8 cellular contexts compared by ENCODE assay signal in the genomic region with DNA sequence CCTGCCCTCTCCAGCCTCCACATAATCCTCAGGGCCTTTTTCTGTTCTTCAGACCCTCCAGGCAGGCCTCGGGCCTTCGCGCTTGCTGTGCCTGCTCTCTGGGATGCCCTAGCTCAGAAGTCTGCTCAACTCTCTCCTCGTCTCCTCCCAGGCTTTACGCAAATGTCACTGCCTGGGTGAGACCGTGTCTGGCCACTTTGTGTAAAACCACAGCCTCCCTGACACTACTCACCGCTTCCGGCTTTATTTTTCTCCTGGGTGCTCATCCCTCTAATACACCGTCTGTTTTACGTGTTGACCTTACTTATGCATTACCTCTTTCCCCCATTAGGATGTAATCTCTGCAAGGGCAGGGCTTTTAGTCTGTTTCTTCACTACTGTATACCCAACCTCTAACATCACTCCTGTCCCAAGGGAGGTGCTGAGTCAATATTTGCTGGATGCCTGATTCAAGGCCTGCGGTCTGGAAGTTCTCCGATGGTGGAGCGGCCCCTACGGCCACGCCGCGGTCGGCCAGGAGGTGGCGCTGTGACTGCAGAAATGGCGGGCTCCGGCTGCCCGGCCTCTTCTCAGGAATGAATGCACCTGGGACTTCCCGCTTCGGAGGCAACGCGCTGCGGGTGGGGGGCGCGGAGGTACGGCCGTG. TPM values are rescaled to one million over a fixed set of nuclear protein-coding genes. Genes with fewer than 3 reads are reported as not detected.
DNase-seq lines count a peak whose midpoint lies in the region; ATAC-seq and TF ChIP-seq lines count a peak whose summit lies in the region.

No MANE protein-coding gene starts in this region.

- peak; percentile 95 for TF ChIP-seq CTCF in NB4 (IDR thresholded peaks at IDR 0.05; ENCODE audit: low read depth, low read length)

- no peaks in the 10 kb centered on the region for H3K9me3 Mint-ChIP-seq in activated naive CD8-positive, alpha-beta T cell treated with anti-CD3 and anti-CD28 coated beads for 36 hours

- peaks cover 11% of the 10 kb centered on the region for H3K27me3 Mint-ChIP-seq in activated naive CD8-positive, alpha-beta T cell treated with anti-CD3 and anti-CD28 coated beads for 36 hours

- no peaks in the 10 kb centered on the region for H3K36me3 Mint-ChIP-seq in activated naive CD8-positive, alpha-beta T cell treated with anti-CD3 and anti-CD28 coated beads for 36 hours

- DNase-seq in AML-193 (lab: John Stamatoyannopoulos, UW) (peak; percentile 59 to 67), NB4 (ENCODE audit: low read depth) (peak; percentile 98), SKM-1 (lab: John Stamatoyannopoulos, UW; ENCODE audit: unreplicated experiment) (peak; percentile 30), Right ventricle myocardium superior (peak; percentile 87), posterior cingulate gyrus (peak; percentile 73 to 98 (median 92)), ureter (ENCODE audit: low spot score) (peak; percentile 88)
- DNase-seq in activated naive CD8-positive, alpha-beta T cell treated with anti-CD3 and anti-CD28 coated beads for 36 hours = peak; percentile 79

- H3K4me1 Mint-ChIP-seq in activated naive CD8-positive, alpha-beta T cell treated with anti-CD3 and anti-CD28 coated beads for 36 hours = no peaks in the 10 kb centered on the region

- intact Hi-C loops in Right ventricle myocardium superior (cut with DNase I) (loop anchor here (5.0 kb wide), 1 partner anchor 626 kb away; no protein-coding TSS in a partner anchor), posterior cingulate gyrus (cut with DNase I) (loop anchor here (1.0 to 5.0 kb wide), 5 partner anchors 53 to 686 kb away; a partner anchor contains a TSS)

- no peak overlapping the region for H3K27ac Mint-ChIP-seq in activated naive CD8-positive, alpha-beta T cell treated with anti-CD3 and anti-CD28 coated beads for 36 hours

- no peak overlapping the region for H3K4me3 Mint-ChIP-seq in activated naive CD8-positive, alpha-beta T cell treated with anti-CD3 and anti-CD28 coated beads for 36 hours

- no peak overlapping the region for H3K4me3 ChIP-seq in NB4 (ENCODE audit: low read depth, low read length)

- TF ChIP-seq POLR2A in NB4 (IDR thresholded peaks at IDR 0.05; ENCODE audit: extremely low read depth, insufficient read length) = no peak

- ATAC-seq in GM19455 (IDR thresholded peaks at IDR 0.05; ENCODE audit: unreplicated experiment) = peak; percentile 63
- peak; percentile 90 for ATAC-seq in Right ventricle myocardium superior (ENCODE audit: poor library complexity)

RNA-seq across cellular contexts. Expression of a gene that starts 58.2 kb away (rescaled TPM):
- under 1 TPM in 1 of 2 experiments, not detected in 1; 0.30 TPM for total RNA-seq in activated naive CD8-positive, alpha-beta T cell treated with anti-CD3 and anti-CD28 coated beads for 36 hours
- total RNA-seq in Right ventricle myocardium superior = 1.5 TPM
- 4.5 TPM for total RNA-seq in ureter

Comparison
In these comparisons a context has a peak if more than half of its experiments do, and no peak if none do; other contexts are left out.
1. DNase-seq: peak in every context shown above with its lines; median percentile 98 in NB4; 92 in posterior cingulate gyrus; 88 in ureter; 87 in Right ventricle myocardium superior; 79 in activated naive CD8-positive, alpha-beta T cell treated with anti-CD3 and anti-CD28 coated beads for 36 hours; 63 in AML-193; 30 in SKM-1.